Comparison of ENCODE assay signal across 12 cellular contexts in genomic region chr11:75673977-75674582, GRCh38. TPM values are rescaled to one million over a fixed set of nuclear protein-coding genes. Genes with fewer than 3 reads are reported as not detected.
A peak's percentile ranks its signal among the peaks of the same experiment; 100 is the strongest.
DNase-seq lines count a peak whose midpoint lies in the region; ATAC-seq and TF ChIP-seq lines count a peak whose summit lies in the region.
"Had no signal": no experiment of that assay in that cellular context is flagged by ENCODE, and none has a peak within 500 bp of the region (broad histone marks: within the 10 kb centered on the region; RNA-seq: fewer than 3 reads in every experiment).

No MANE protein-coding gene starts in this region.

- H3K9me3 Mint-ChIP-seq in GM23338: peaks cover 8% of the 10 kb centered on the region; the same call in 2 of the 3 replicates
- peaks cover 10% of the 10 kb centered on the region for H3K9me3 Mint-ChIP-seq in T-helper 1 cell treated with Interleukin-12 subunit alpha and Interleukin-12 subunit beta and Interleukin-4 antibody, amounts not matched to agents 30 μg/mL and 1 μg/mL, for 36 hours

- no peaks in the 10 kb centered on the region for H3K4me1 Mint-ChIP-seq in GM23338
- peaks cover 16% of the 10 kb centered on the region for H3K4me1 Mint-ChIP-seq in T-helper 1 cell treated with Interleukin-12 subunit alpha and Interleukin-12 subunit beta and Interleukin-4 antibody, amounts not matched to agents 30 μg/mL and 1 μg/mL, for 36 hours (ENCODE audit: low read depth)

- 0 out of 2 replicates have a peak, but pooled peaks cover 2% of the 10 kb centered on the region for H3F3A ChIP-seq in GM23338 (replicated peaks; ENCODE audit: low read depth)

- no peak overlapping the region for H3K27ac ChIP-seq in GM23338 (ENCODE audit: low read depth)
- H3K27ac ChIP-seq: transverse colon had no signal

- H3K9me2 ChIP-seq in GM23338 (ENCODE audit: insufficient read depth): no peaks in the 10 kb centered on the region

- H3K4me1 ChIP-seq in GM23338 (ENCODE audit: insufficient read depth): peaks cover 2% of the 10 kb centered on the region; the same call in 1 of the 2 replicates

- ATAC-seq in GM23338 (no peak), esophagus mucosa (peak; percentile 75), left lobe of liver (no peak), HG02571 (IDR thresholded peaks at IDR 0.05; ENCODE audit: unreplicated experiment) (no peak), HG03457 (IDR thresholded peaks at IDR 0.05; ENCODE audit: unreplicated experiment) (no peak)

- H3K4me3 Mint-ChIP-seq in GM23338: no peak overlapping the region
- no peak overlapping the region for H3K4me3 Mint-ChIP-seq in T-helper 1 cell treated with Interleukin-12 subunit alpha and Interleukin-12 subunit beta and Interleukin-4 antibody, amounts not matched to agents 30 μg/mL and 1 μg/mL, for 36 hours
- H3K4me3 Mint-ChIP-seq: brain had no signal

- H4K20me1 ChIP-seq in GM23338 (replicated peaks; ENCODE audit: insufficient read depth): no peaks in the 10 kb centered on the region; the same call in 1 of the 2 replicates

- H3K27me3 ChIP-seq in GM23338 (ENCODE audit: insufficient read depth): peaks cover 40% of the 10 kb centered on the region

- no peak overlapping the region for H3K27ac Mint-ChIP-seq in GM23338
- H3K27ac Mint-ChIP-seq in T-helper 1 cell treated with Interleukin-12 subunit alpha and Interleukin-12 subunit beta and Interleukin-4 antibody, amounts not matched to agents 30 μg/mL and 1 μg/mL, for 36 hours: peak overlapping the region; percentile 31
- H3K27ac Mint-ChIP-seq: brain had no signal

- peaks cover 29% of the 10 kb centered on the region for H3K27me3 Mint-ChIP-seq in GM23338 (ENCODE audit: insufficient read depth, low read depth, poor library complexity)
- H3K27me3 Mint-ChIP-seq in T-helper 1 cell treated with Interleukin-12 subunit alpha and Interleukin-12 subunit beta and Interleukin-4 antibody, amounts not matched to agents 30 μg/mL and 1 μg/mL, for 36 hours (ENCODE audit: low read depth): peaks cover 47% of the 10 kb centered on the region

- no peak for TF ChIP-seq CTCF in GM23338 (conservative IDR thresholded peaks at IDR 0.05; ENCODE audit: low read depth in 2 of 2)

- H3K36me3 ChIP-seq in GM23338 (ENCODE audit: insufficient read depth): no peaks in the 10 kb centered on the region
- H3K36me3 ChIP-seq: transverse colon had no signal

- in situ Hi-C loops in ACHN (cut with HindIII; ENCODE audit: low pct_ligation_motif_present, low pct_unique_long_range_greater_than_20kb, low sequenced_read_pairs): no loop called here

- H3K36me3 Mint-ChIP-seq in GM23338 (ENCODE audit: low read depth): no peaks in the 10 kb centered on the region
- H3K36me3 Mint-ChIP-seq in T-helper 1 cell treated with Interleukin-12 subunit alpha and Interleukin-12 subunit beta and Interleukin-4 antibody, amounts not matched to agents 30 μg/mL and 1 μg/mL, for 36 hours (ENCODE audit: low read depth): no peaks in the 10 kb centered on the region
- H3K36me3 Mint-ChIP-seq: brain had no signal

- H2AFZ ChIP-seq in GM23338: no peak overlapping the region

- no peak overlapping the region for H3K4me2 ChIP-seq in GM23338

- no peaks in the 10 kb centered on the region for H3K79me2 ChIP-seq in GM23338 (replicated peaks; ENCODE audit: insufficient read depth)

- DNase-seq in ACHN (peak; percentile 86), GM23338 (ENCODE audit: low spot score) (peak; percentile 16), left lobe of liver (ENCODE audit: low spot score) (no peak)
- DNase-seq in stimulated activated naive CD4-positive, alpha-beta T cell treated with Interleukin-2 at 50 U/mL for 16 hours (lab: John Stamatoyannopoulos, UW): no peak
- DNase-seq: GDM1, transverse colon had no signal

- no peak overlapping the region for H3K4me3 ChIP-seq in GM23338
- H3K4me3 ChIP-seq: transverse colon had no signal

TF ChIP-seq in GM23338, 12 proteins besides CTCF, POLR2A, EP300 and RAD21:
- TF ChIP-seq EZH2phosphoT487 (IDR thresholded peaks at IDR 0.05; ENCODE audit: unreplicated experiment) (no peak), ZNF114 (CRISPR knock-in tag; IDR thresholded peaks at IDR 0.05) (no peak), CREB1 (CRISPR knock-in tag; IDR thresholded peaks at IDR 0.05; ENCODE audit: low read depth) (no peak)

RNA-seq across cellular contexts. Expression of gene MAP6, which starts 5.2 kb away (rescaled TPM):
- total RNA-seq in GM23338 (2014; rRNA removed; shearing (Covaris generic)): 0.50 and 1.2 TPM in 2 replicates
- 0.16 and 0.31 TPM in 2 replicates for polyA plus RNA-seq in GM23338 (2016; fragmentation: Nextera tagmentation; extraction: Ambion mirVana)
- 0.32 TPM for total RNA-seq in esophagus mucosa
- 0.33 TPM for total RNA-seq in left lobe of liver

RNA-seq across cellular contexts. Expression of gene MOGAT2, which starts 43.6 kb away (rescaled TPM):
- not detected in 2 replicates for total RNA-seq in GM23338 (2014; rRNA removed; shearing (Covaris generic))
- not detected in 2 replicates for polyA plus RNA-seq in GM23338 (2016; fragmentation: Nextera tagmentation; extraction: Ambion mirVana)
- total RNA-seq in esophagus mucosa: 0.60 TPM
- total RNA-seq in left lobe of liver: 172 TPM
- total RNA-seq: kidney epithelial cell had no signal

Comparison
In these comparisons a context has a peak if more than half of its experiments do, and no peak if none do; other contexts are left out.
1. DNase-seq: peak in ACHN (single experiment) and GM23338 (single experiment); none in left lobe of liver (single experiment) and stimulated activated naive CD4-positive, alpha-beta T cell treated with Interleukin-2 at 50 U/mL for 16 hours (single experiment).
2. RNA of gene MOGAT2, which starts 43.6 kb away (total RNA-seq): 172 TPM in left lobe of liver (single experiment); 0.60 TPM in esophagus mucosa (single experiment) and not detected in GM23338; every median in the first group is over 100 times any median in the second.